8 cellular contexts compared by ENCODE assay signal in genomic region chr12:100267603-100268281, GRCh38. TPM values are rescaled to one million over a fixed set of nuclear protein-coding genes. Genes with fewer than 3 reads are reported as not detected.
A peak's percentile ranks its signal among the peaks of the same experiment; 100 is the strongest.
DNase-seq lines count a peak whose midpoint lies in the region; ATAC-seq and TF ChIP-seq lines count a peak whose summit lies in the region.

No MANE protein-coding gene starts in this region.

- ATAC-seq in DND-41 (ENCODE audit: insufficient read depth, low read depth) (peak; percentile 3; the same call in 2 of the 3 replicates), GM21381 (IDR thresholded peaks at IDR 0.05; ENCODE audit: unreplicated experiment) (peak; percentile 5), psoas muscle (peak in 3 of 4 donors; percentile 15 to 36 (median 26)), HG03469 (IDR thresholded peaks at IDR 0.05; ENCODE audit: unreplicated experiment) (no peak)
- no peak for ATAC-seq in activated T-helper 17 cell treated with anti-CD3 and anti-CD28 coated beads, Interleukin-2, amount 50 U/mL, for 72 hours (replicated peaks)

- peak overlapping the region; percentile 93 for H2AFZ ChIP-seq in DND-41 (ENCODE audit: low read depth, low read length)

- H3K27ac ChIP-seq in DND-41 (ENCODE audit: low read length) = peak overlapping the region; percentile 94
- H3K27ac ChIP-seq in HUES6 (ENCODE audit: low read depth, low read length) = peak overlapping the region; percentile 75
- H3K27ac ChIP-seq in psoas muscle = peak overlapping the region; percentile 97

- H3K4me1 ChIP-seq in DND-41 (ENCODE audit: insufficient read depth, low read length) = peaks cover 32% of the 10 kb centered on the region
- H3K4me1 ChIP-seq in HUES6 (ENCODE audit: control insufficient read depth, insufficient read depth, low read length) = peaks cover 13% of the 10 kb centered on the region
- H3K4me1 ChIP-seq in psoas muscle = peaks cover 22% of the 10 kb centered on the region

- H3K36me3 ChIP-seq in DND-41 (ENCODE audit: insufficient read depth, low read length) = no peaks in the 10 kb centered on the region; the same call in 1 of the 2 replicates
- 0 out of 2 replicates have a peak, but pooled peaks cover 3% of the 10 kb centered on the region for H3K36me3 ChIP-seq in HUES6 (ENCODE audit: control insufficient read depth, insufficient read depth, low read length)
- H3K36me3 ChIP-seq in psoas muscle (ENCODE audit: insufficient read depth in 1 of 2, low read depth in 1 of 2) = no peaks in the 10 kb centered on the region

- H3K9me3 Mint-ChIP-seq in activated T-helper 17 cell treated with anti-CD3 and anti-CD28 coated beads, Interleukin-2, amount 50 U/mL, for 72 hours = no peaks in the 10 kb centered on the region
- H3K9me3 Mint-ChIP-seq in glutamatergic neuron (ENCODE audit: unreplicated experiment) = peaks cover 4% of the 10 kb centered on the region

- H3K27me3 Mint-ChIP-seq in activated T-helper 17 cell treated with anti-CD3 and anti-CD28 coated beads, Interleukin-2, amount 50 U/mL, for 72 hours = no peaks in the 10 kb centered on the region
- peaks cover 4% of the 10 kb centered on the region for H3K27me3 Mint-ChIP-seq in glutamatergic neuron (ENCODE audit: unreplicated experiment)

- peak overlapping the region; percentile 92 for H3K27ac Mint-ChIP-seq in activated T-helper 17 cell treated with anti-CD3 and anti-CD28 coated beads, Interleukin-2, amount 50 U/mL, for 72 hours
- peak overlapping the region; percentile 76 for H3K27ac Mint-ChIP-seq in glutamatergic neuron (ENCODE audit: unreplicated experiment)

- H3K9me3 ChIP-seq in DND-41 (ENCODE audit: insufficient read depth, low read length, severe bottlenecking) = no peaks in the 10 kb centered on the region
- no peaks in the 10 kb centered on the region for H3K9me3 ChIP-seq in HUES6 (ENCODE audit: control insufficient read depth, insufficient read depth, low read depth, low read length)
- no peaks in the 10 kb centered on the region for H3K9me3 ChIP-seq in psoas muscle

- peak overlapping the region; percentile 79 to 90 for H3K4me3 ChIP-seq in DND-41 (ENCODE audit: low read depth in 1 of 2, low read length in 2 of 2)
- H3K4me3 ChIP-seq in HUES6 (ENCODE audit: low read depth, low read length) = peak overlapping the region; percentile 91
- peak overlapping the region; percentile 96 for H3K4me3 ChIP-seq in psoas muscle

- H4K20me1 ChIP-seq in DND-41 (ENCODE audit: insufficient read depth, low read length) = peaks cover 5% of the 10 kb centered on the region; the same call in 1 of the 2 replicates

- intact Hi-C loops in psoas muscle (cut with DNase I) = loop anchor here (5.0 kb wide), 2 partner anchors 65 to 125 kb away; partner anchors contain the start of genes ACTR6 (in 1 of the 2) and BLTP3B (in 1 of the 2)

- 1% methylated on average over 33 of the region's 33 CpGs for WGBS in psoas muscle, 3 donors

- H3K4me2 ChIP-seq in DND-41 (ENCODE audit: insufficient read depth, low read length) = peak overlapping the region; percentile 74

- no peaks in the 10 kb centered on the region for H3K36me3 Mint-ChIP-seq in activated T-helper 17 cell treated with anti-CD3 and anti-CD28 coated beads, Interleukin-2, amount 50 U/mL, for 72 hours (ENCODE audit: low read depth)
- H3K36me3 Mint-ChIP-seq in glutamatergic neuron (ENCODE audit: unreplicated experiment) = no peaks in the 10 kb centered on the region

- H3K4me3 Mint-ChIP-seq in activated T-helper 17 cell treated with anti-CD3 and anti-CD28 coated beads, Interleukin-2, amount 50 U/mL, for 72 hours = peak overlapping the region; percentile 94
- peak overlapping the region; percentile 88 for H3K4me3 Mint-ChIP-seq in glutamatergic neuron (ENCODE audit: unreplicated experiment)

- H3K9ac ChIP-seq in DND-41 (ENCODE audit: low read depth, low read length) (peak overlapping the region; percentile 86), HUES6 (ENCODE audit: low read length) (peak overlapping the region; percentile 82)

- H3K27me3 ChIP-seq in DND-41 (ENCODE audit: insufficient read depth, low read length, poor library complexity) (no peaks in the 10 kb centered on the region), HUES6 (ENCODE audit: control insufficient read depth, insufficient read depth, low read length) (no peaks in the 10 kb centered on the region), psoas muscle (ENCODE audit: insufficient read depth in 3 of 3, low read length in 2 of 3) (no peaks in the 10 kb centered on the region)

- peaks cover 53% of the 10 kb centered on the region for H3K79me2 ChIP-seq in DND-41 (ENCODE audit: insufficient read depth, low read length)

- DNase-seq in DND-41 = no peak
- DNase-seq in glutamatergic neuron = peak; percentile 58
- DNase-seq in psoas muscle = no peak
- no peak for DNase-seq in NCI-H774 (lab: John Stamatoyannopoulos, UW)

- H3K4me1 Mint-ChIP-seq in activated T-helper 17 cell treated with anti-CD3 and anti-CD28 coated beads, Interleukin-2, amount 50 U/mL, for 72 hours = peaks cover 19% of the 10 kb centered on the region
- H3K4me1 Mint-ChIP-seq in glutamatergic neuron (ENCODE audit: low read depth, unreplicated experiment) = peaks cover 14% of the 10 kb centered on the region

- TF ChIP-seq CTCF in DND-41 (IDR thresholded peaks at IDR 0.05; ENCODE audit: borderline replicate concordance, extremely low read depth, low read length, poor library complexity, severe bottlenecking) (no peak), glutamatergic neuron (IDR thresholded peaks at IDR 0.05; ENCODE audit: partially characterized antibody, unreplicated experiment) (no peak), psoas muscle (IDR thresholded peaks at IDR 0.05) (no peak)

RNA-seq across cellular contexts. Expression of gene SCYL2, which starts 0.8 kb away (rescaled TPM):
- total RNA-seq in activated T-helper 17 cell treated with anti-CD3 and anti-CD28 coated beads, Interleukin-2, amount 50 U/mL, for 72 hours = 10 to 100 TPM; 18.7 to 31.2 TPM
- total RNA-seq in glutamatergic neuron (ENCODE audit: unreplicated experiment) = 106 TPM
- total RNA-seq in psoas muscle = 10 to 100 TPM; 23.3 to 29.0 (median 28.3) TPM
- 10 to 100 TPM in 2 of 3 donors, 1 to 10 TPM in 1; 9.7 to 21.6 (median 19.3) TPM for polyA plus RNA-seq in psoas muscle

RNA-seq across cellular contexts. Expression of gene DEPDC4, which starts 0.9 kb away (rescaled TPM):
- 1 to 10 TPM; 2.4 TPM for total RNA-seq in activated T-helper 17 cell treated with anti-CD3 and anti-CD28 coated beads, Interleukin-2, amount 50 U/mL, for 72 hours
- total RNA-seq in glutamatergic neuron (ENCODE audit: unreplicated experiment) (2.0 TPM), psoas muscle (1 to 10 TPM in 1 of 4 donors, under 1 TPM in 2, not detected in 1; 0.32 to 1.4 (median 0.47) TPM)
- polyA plus RNA-seq in psoas muscle = under 1 TPM in 2 of 3 donors, not detected in 1; 0.14 to 0.65 TPM

Comparison
In these comparisons a context has a peak if more than half of its experiments do, and no peak if none do; other contexts are left out.
1. ATAC-seq: peak in DND-41 (single experiment), GM21381 (single experiment) and psoas muscle (3 of 4); none in activated T-helper 17 cell treated with anti-CD3 and anti-CD28 coated beads, Interleukin-2, amount 50 U/mL, for 72 hours (single experiment) and HG03469 (single experiment).
2. Peak in every context shown above with its lines, with median percentiles within 50 percentile points of each other: H3K27ac ChIP-seq and H3K4me3 ChIP-seq.